ENCODE assay signal across 13 cellular contexts in the genomic region with DNA sequence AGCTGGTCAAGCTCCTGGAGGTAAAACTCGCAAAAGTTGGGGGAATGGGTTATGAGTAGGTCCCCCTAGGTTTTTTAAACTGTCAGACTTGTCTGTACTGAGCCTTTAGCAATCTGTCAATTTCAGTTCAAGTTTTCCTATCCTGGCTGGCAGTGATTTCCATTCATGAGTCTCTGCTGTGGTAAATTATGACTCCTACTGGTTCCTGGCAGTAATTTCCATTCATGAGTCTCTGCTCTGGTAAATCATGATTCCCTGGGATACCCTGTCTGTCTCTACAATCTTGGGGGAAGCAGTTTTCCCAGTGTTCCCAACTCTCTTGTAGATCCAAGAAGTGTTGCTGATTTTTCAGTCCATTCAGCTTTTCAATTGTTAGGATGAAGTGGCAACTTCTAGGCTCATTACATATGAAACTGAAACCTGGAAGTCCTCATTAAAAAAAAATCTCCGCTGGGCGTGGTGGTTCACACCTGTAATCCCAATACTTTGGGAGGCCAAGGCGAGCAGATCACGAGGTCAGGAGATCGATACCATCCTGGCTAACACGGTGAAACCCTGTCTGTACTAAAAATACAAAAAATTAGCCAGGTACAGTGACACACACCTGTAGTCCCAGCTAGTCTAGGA.
A peak's percentile ranks its signal among the peaks of the same experiment; 100 is the strongest.
DNase-seq lines count a peak whose midpoint lies in the region; FAIRE-seq and TF ChIP-seq lines count a peak whose summit lies in the region.
"Had no signal": no experiment of that assay in that cellular context is flagged by ENCODE, and none has a peak within 500 bp of the region (broad histone marks: within the 10 kb centered on the region; RNA-seq: fewer than 3 reads in every experiment).

No MANE protein-coding gene starts in this region.

- H3K27ac ChIP-seq in GM23248, result no peak overlapping the region
- H3K27ac ChIP-seq in H1 (ENCODE audit: low read depth, low read length), result no peak overlapping the region
- no peak overlapping the region for H3K27ac ChIP-seq in right atrium auricular region
- H3K27ac ChIP-seq in prostate gland, result no peak overlapping the region
- H3K27ac ChIP-seq: spleen, thoracic aorta had no signal

- no peaks in the 10 kb centered on the region for H3K23me2 ChIP-seq in H1 (ENCODE audit: low read depth, low read length)

- H3K4me1 ChIP-seq in GM23248 (ENCODE audit: insufficient read depth), result no peaks in the 10 kb centered on the region
- no peaks in the 10 kb centered on the region for H3K4me1 ChIP-seq in H1 (replicated peaks in 1 of 4; ENCODE audit: control insufficient read depth in 3 of 4, insufficient read depth in 4 of 4, low read length in 3 of 4)
- H3K4me1 ChIP-seq in right atrium auricular region, result no peaks in the 10 kb centered on the region
- H3K4me1 ChIP-seq in prostate gland (replicated peaks), result no peaks in the 10 kb centered on the region
- H3K4me1 ChIP-seq: spleen had no signal

- TF ChIP-seq CTCF in H1 (IDR thresholded peaks at IDR 0.05; ENCODE audit: control extremely low read depth in 1 of 3, insufficient read depth in 1 of 3, low read depth in 1 of 3, low read length in 3 of 3) (peak in 2 of 3 experiments; percentile 38 to 48; a peak in 2 of 4 replicates), neural crest cell (conservative IDR thresholded peaks at IDR 0.05) (peak; percentile 51), right atrium auricular region (IDR thresholded peaks at IDR 0.05) (no peak), prostate gland (IDR thresholded peaks at IDR 0.05) (no peak)

- H3K36me3 ChIP-seq in GM23248 (ENCODE audit: low read depth) (no peaks in the 10 kb centered on the region), H1 (ENCODE audit: control insufficient read depth in 2 of 4, insufficient read depth in 4 of 4, low read length in 3 of 4) (no peaks in the 10 kb centered on the region), right atrium auricular region (no peaks in the 10 kb centered on the region), prostate gland (no peaks in the 10 kb centered on the region)
- H3K36me3 ChIP-seq: spleen, thoracic aorta had no signal

- in situ Hi-C loops in GM23248 (cut with MboI), result no loop called here

- no peak overlapping the region for H3K14ac ChIP-seq in H1 (ENCODE audit: insufficient read length)

- FAIRE-seq in H1 (lab: Jason Lieb, UNC), result peak; percentile 28
- FAIRE-seq: TTC549 had no signal

- H2BK12ac ChIP-seq in H1 (ENCODE audit: low read depth, low read length), result no peak overlapping the region

- no peak overlapping the region for H3K4me3 ChIP-seq in GM23248
- H3K4me3 ChIP-seq in H1 (ENCODE audit: extremely low read depth in 1 of 4, insufficient read depth in 2 of 4, low read depth in 3 of 4, low read length in 4 of 4), result no peak overlapping the region
- H3K4me3 ChIP-seq in right atrium auricular region, result no peak overlapping the region
- no peak overlapping the region for H3K4me3 ChIP-seq in prostate gland
- H3K4me3 ChIP-seq: spleen, thoracic aorta had no signal

- no peak overlapping the region for H2BK5ac ChIP-seq in H1 (ENCODE audit: low read depth, low read length)

- H3K27me3 Mint-ChIP-seq in neural crest cell (ENCODE audit: low read depth), result no peaks in the 10 kb centered on the region

- no peak overlapping the region for H4K91ac ChIP-seq in H1 (replicated peaks; ENCODE audit: insufficient read length, low read length)

- TF ChIP-seq RAD21 in H1 (IDR thresholded peaks at IDR 0.05 in 1 of 2, conservative IDR thresholded peaks at IDR 0.05 in 1 of 2; ENCODE audit: low read depth in 2 of 2, low read length in 2 of 2), result peak; percentile 64 to 72

- H3K4me3 Mint-ChIP-seq in neural crest cell, result no peak overlapping the region

- DNase-seq in GM23248, result peak; percentile 34
- DNase-seq in NCI-H226, result peak; percentile 22
- DNase-seq in H1 (ENCODE audit: low read depth in 1 of 2, low spot score in 2 of 2), result no peak
- no peak for DNase-seq in neural crest cell (ENCODE audit: low read depth, low spot score)
- DNase-seq in right atrium auricular region (ENCODE audit: low spot score), result no peak
- DNase-seq in prostate gland (ENCODE audit: low spot score), result no peak
- no peak for DNase-seq in DMS79 (lab: John Stamatoyannopoulos, UW)
- DNase-seq in cerebellar cortex (ENCODE audit: low spot score), result no peak
- DNase-seq: NCI-H187, spleen had no signal

- H4K20me1 ChIP-seq in GM23248 (ENCODE audit: insufficient read depth) (no peaks in the 10 kb centered on the region), H1 (replicated peaks in 1 of 2; ENCODE audit: control insufficient read depth in 1 of 2, insufficient read depth in 2 of 2, low read length in 2 of 2) (no peaks in the 10 kb centered on the region)

- no peaks in the 10 kb centered on the region for H3K79me1 ChIP-seq in H1 (ENCODE audit: low read depth, low read length)

- no peak overlapping the region for H2AK5ac ChIP-seq in H1 (ENCODE audit: low read depth, low read length)

- H3K27ac Mint-ChIP-seq in neural crest cell (ENCODE audit: unreplicated experiment), result no peak overlapping the region
- H3K27ac Mint-ChIP-seq: activated naive CD4-positive, alpha-beta T cell treated with anti-CD3 and anti-CD28 coated beads, Interleukin-2, amount 50 U/mL, for 72 hours had no signal

- no peak overlapping the region for H3K23ac ChIP-seq in H1 (ENCODE audit: insufficient read length)

- no peak overlapping the region for H2BK15ac ChIP-seq in H1 (ENCODE audit: low read length)

- no peak overlapping the region for H3K4ac ChIP-seq in H1 (replicated peaks; ENCODE audit: insufficient read length, low read depth, low read length)

- H2BK20ac ChIP-seq in H1 (ENCODE audit: low read length), result no peak overlapping the region

- H3K9me2 ChIP-seq in GM23248 (ENCODE audit: insufficient read depth), result no peaks in the 10 kb centered on the region

- H3K27me3 ChIP-seq in GM23248 (replicated peaks; ENCODE audit: insufficient read depth) (no peaks in the 10 kb centered on the region), H1 (replicated peaks in 1 of 4; ENCODE audit: control insufficient read depth in 3 of 4, extremely low read depth in 1 of 4, insufficient read depth in 3 of 4, low read length in 3 of 4) (no peaks in the 10 kb centered on the region), right atrium auricular region (no peaks in the 10 kb centered on the region), prostate gland (replicated peaks; ENCODE audit: insufficient read depth) (no peaks in the 10 kb centered on the region)

- WGBS in GM23248 (ENCODE audit: low coverage in 1 of 2, low lambda C conversion rate in 2 of 2, missing lambda C conversion rate in 2 of 2), 2 experiments, result 47 to 55% methylated on average over 7 of the region's 7 CpGs
- WGBS in H1 (ENCODE audit: extremely low coverage in 1 of 2, insufficient coverage in 1 of 2, insufficient read length in 1 of 2, insufficient replicate concordance in 2 of 2, low coverage in 1 of 2, low lambda C conversion rate in 2 of 2, missing lambda C conversion rate in 1 of 2), 2 experiments, result 92% methylated on average over 7 of the region's 7 CpGs; no CpG with 5 or more reads in 1 of the 2 experiments
- WGBS in prostate gland, result 91% methylated on average over 7 of the region's 7 CpGs

- H3K9ac ChIP-seq in GM23248 (no peak overlapping the region), H1 (replicated peaks in 1 of 4; ENCODE audit: extremely low read depth in 1 of 4, low read depth in 3 of 4, low read length in 3 of 4) (no peak overlapping the region)

- H3K79me2 ChIP-seq in GM23248 (ENCODE audit: insufficient read depth), result no peaks in the 10 kb centered on the region
- no peaks in the 10 kb centered on the region for H3K79me2 ChIP-seq in H1 (ENCODE audit: control insufficient read depth in 1 of 2, insufficient read depth in 2 of 2, low read length in 2 of 2)

- no peak overlapping the region for H2AFZ ChIP-seq in GM23248
- 0 out of 2 replicates have a peak overlapping the region, but pooled peaks have one; percentile 58 for H2AFZ ChIP-seq in H1 (ENCODE audit: low read length)

- no peak overlapping the region for H4K5ac ChIP-seq in H1 (ENCODE audit: insufficient read length, low read depth, low read length)

- no peak overlapping the region for H3K56ac ChIP-seq in H1 (replicated peaks; ENCODE audit: insufficient read length, low read depth, low read length)

- H4K8ac ChIP-seq in H1 (ENCODE audit: extremely low read depth, insufficient read depth, low read length), result no peak overlapping the region

- H3F3A ChIP-seq in GM23248 (ENCODE audit: insufficient read depth), result no peaks in the 10 kb centered on the region

- H3K4me2 ChIP-seq in GM23248 (ENCODE audit: unreplicated experiment), result no peak overlapping the region
- no peak overlapping the region for H3K4me2 ChIP-seq in H1 (ENCODE audit: insufficient read depth in 1 of 2, low read depth in 2 of 2, low read length in 2 of 2)

- H3K18ac ChIP-seq in H1 (ENCODE audit: extremely low read depth, low read length), result no peak overlapping the region

- H3K4me1 Mint-ChIP-seq in neural crest cell, result no peaks in the 10 kb centered on the region

- no peaks in the 10 kb centered on the region for H3K9me3 ChIP-seq in GM23248 (ENCODE audit: low read depth)
- no peaks in the 10 kb centered on the region; a peak in 1 of 4 replicates for H3K9me3 ChIP-seq in H1 (ENCODE audit: insufficient read depth in 2 of 2, low read depth in 1 of 2, low read length in 1 of 2)
- H3K9me3 ChIP-seq in right atrium auricular region, result no peaks in the 10 kb centered on the region
- H3K9me3 ChIP-seq in prostate gland, result no peaks in the 10 kb centered on the region
- H3K9me3 ChIP-seq: spleen, thoracic aorta had no signal

- H3K36me3 Mint-ChIP-seq in neural crest cell (ENCODE audit: low read depth), result no peaks in the 10 kb centered on the region
- H3K36me3 Mint-ChIP-seq: activated naive CD4-positive, alpha-beta T cell treated with anti-CD3 and anti-CD28 coated beads, Interleukin-2, amount 50 U/mL, for 72 hours had no signal

- intact Hi-C loops in prostate gland (cut with DNase I), result no loop called here

- no peak for TF ChIP-seq POLR2A in H1 (IDR thresholded peaks at IDR 0.05; ENCODE audit: control extremely low read depth in 1 of 2, low read depth in 2 of 2, low read length in 2 of 2)
- no peak for TF ChIP-seq POLR2A in prostate gland (IDR thresholded peaks at IDR 0.05)

- peaks cover 2% of the 10 kb centered on the region for H3K9me3 Mint-ChIP-seq in neural crest cell
- H3K9me3 Mint-ChIP-seq: activated naive CD4-positive, alpha-beta T cell treated with anti-CD3 and anti-CD28 coated beads, Interleukin-2, amount 50 U/mL, for 72 hours had no signal

- TF ChIP-seq EP300 in H1 (IDR thresholded peaks at IDR 0.05; ENCODE audit: borderline replicate concordance in 1 of 2, low read depth in 2 of 2, low read length in 2 of 2), result no peak

- CTCF ChIA-PET in H1 (lab: Charles Lee; ENCODE audit: partially characterized antibody), result interaction anchor here (0.8 to 5.4 kb wide), 9 partner anchors 10 to 187 kb away, joined by 3 to 31 read pairs (median 4); no protein-coding TSS in a partner anchor

- no peak overlapping the region for H2BK120ac ChIP-seq in H1 (replicated peaks; ENCODE audit: low read depth, low read length)

- POLR2A ChIA-PET in H1 (lab: Charles Lee; ENCODE audit: partially characterized antibody), result no interaction called here

TF ChIP-seq in H1, 55 proteins besides CTCF, POLR2A, EP300 and RAD21 (continues in another document):
- no peak for TF ChIP-seq E2F6 (IDR thresholded peaks at IDR 0.05)

Comparison
In these comparisons a context has a peak if more than half of its experiments do, and no peak if none do; other contexts are left out.
1. DNase-seq: peak in GM23248 (single experiment) and NCI-H226 (single experiment); none in H1 (0 of 2), neural crest cell (single experiment), right atrium auricular region (single experiment), prostate gland (single experiment), DMS79 (single experiment) and cerebellar cortex (single experiment).
2. CTCF ChIP-seq: peak in H1 (2 of 3) and neural crest cell (single experiment); none in right atrium auricular region (0 of 2) and prostate gland (0 of 4).